ENCODE assay signal across 25 cellular contexts in genomic region chr5:68350176-68350575, GRCh38.
"Had no signal": no experiment of that assay in that cellular context is flagged by ENCODE, and none has a peak within 500 bp of the region (broad histone marks: within the 10 kb centered on the region; RNA-seq: fewer than 3 reads in every experiment).

No MANE protein-coding gene starts in this region.

- H3K27me3 ChIP-seq: hepatocyte, left lung, ovary, right atrium auricular region, stomach, testis, thyroid gland, transverse colon, upper lobe of left lung, vagina had no signal

- H3K27ac ChIP-seq: hepatocyte, left lung, lower lobe of right lung, ovary, right atrium auricular region, skin epidermis, stomach, testis, thyroid gland, transverse colon, upper lobe of left lung, vagina had no signal

- H3K9me3 ChIP-seq: left lung, lower lobe of right lung, ovary, right atrium auricular region, stomach, testis, thyroid gland, transverse colon, upper lobe of left lung, vagina had no signal

- ATAC-seq: left colon; left lung; lower lobe of right lung; natural killer cell; sciatic nerve; stimulated activated naive B cell treated with anti-CD40 and anti-IgM and Interleukin-4, amounts not matched to agents 10 μg/mL and 1 μg/mL and 100 μg/mL, for 72 hours; stimulated activated naive CD8-positive, alpha-beta T cell treated with anti-CD3 and anti-CD28 coated beads, Interleukin-15, Interleukin-2, amounts not matched to agents 100 U/mL and 50 U/mL, for 24 hours had no signal

- H3K4me3 ChIP-seq: hepatocyte, left lung, lower lobe of right lung, ovary, right atrium auricular region, skin epidermis, stomach, testis, thyroid gland, transverse colon, upper lobe of left lung, vagina had no signal

- H2AFZ ChIP-seq: hepatocyte had no signal

- H3K4me2 ChIP-seq: hepatocyte had no signal

- H3K4me1 ChIP-seq: left lung, stomach, testis, thyroid gland, transverse colon, vagina had no signal

- DNase-seq: kidney; left colon; left lung; lower lobe of right lung; mesendoderm; naive B cell; natural killer cell; nephron progenitor cell; ovary; stimulated activated CD4-positive, alpha-beta T cell treated with anti-CD3 and anti-CD28 coated beads, Interleukin-12 subunit alpha, Interleukin-12 subunit beta, amount 100 ng/mL, for 4 hours; stimulated activated CD4-positive, alpha-beta T cell treated with anti-CD3 and anti-CD28 coated beads, Interleukin-15, amount 100 ng/mL, for 24 hours; stimulated activated CD4-positive, alpha-beta T cell treated with anti-CD3 and anti-CD28 coated beads, Interleukin-2, amount 100 ng/mL, for 24 hours; stimulated activated CD4-positive, alpha-beta T cell treated with anti-CD3 and anti-CD28 coated beads, Interleukin-4, amount 100 ng/mL, for 1 hour; stimulated activated naive B cell treated with anti-CD40 and anti-IgM and Interleukin-4, amounts not matched to agents 10 μg/mL and 1 μg/mL and 100 μg/mL, for 72 hours; stimulated activated naive CD8-positive, alpha-beta T cell treated with anti-CD3 and anti-CD28 coated beads, Interleukin-15, Interleukin-2, amounts not matched to agents 100 U/mL and 50 U/mL, for 24 hours; stomach; testis; thyroid gland; transverse colon; upper lobe of left lung had no signal

- H3K79me2 ChIP-seq: hepatocyte had no signal

- H3K36me3 ChIP-seq: left lung, lower lobe of right lung, ovary, right atrium auricular region, stomach, thyroid gland, transverse colon, upper lobe of left lung, vagina had no signal
